In genomic region chr7:52147240-52147639, GRCh38 we compare ENCODE assay signal across 24 cellular contexts.
"Had no signal": no experiment of that assay in that cellular context is flagged by ENCODE, and none has a peak within 500 bp of the region (broad histone marks: within the 10 kb centered on the region; RNA-seq: fewer than 3 reads in every experiment).

No MANE protein-coding gene starts in this region.

- H3K36me3 Mint-ChIP-seq: activated naive CD8-positive, alpha-beta T cell; IgD-negative memory B cell; T-cell had no signal

- H3K27me3 Mint-ChIP-seq: activated CD4-positive, alpha-beta memory T cell treated with anti-CD3 and anti-CD28 coated beads, Interleukin-2, amount 10 ng/mL, durations not matched to agents 7 days and 5 days; activated CD4-positive, alpha-beta T cell treated with anti-CD3 and anti-CD28 coated beads for 36 hours; activated naive CD8-positive, alpha-beta T cell; activated T-helper 17 cell treated with anti-CD3 and anti-CD28 coated beads, Interleukin-2, amount 50 U/mL, for 72 hours; IgD-negative memory B cell; T-cell had no signal

- H3K36me3 ChIP-seq: WERI-Rb-1 had no signal

- H3K4me1 Mint-ChIP-seq: activated CD4-positive, alpha-beta memory T cell treated with anti-CD3 and anti-CD28 coated beads, Interleukin-2, amount 10 ng/mL, durations not matched to agents 7 days and 5 days; activated CD4-positive, alpha-beta T cell treated with anti-CD3 and anti-CD28 coated beads for 36 hours; activated T-helper 17 cell treated with anti-CD3 and anti-CD28 coated beads, Interleukin-2, amount 50 U/mL, for 72 hours; IgD-negative memory B cell; T-cell had no signal

- H3K4me3 ChIP-seq: SK-N-MC had no signal

- DNase-seq: activated CD4-positive, alpha-beta memory T cell treated with anti-CD3 and anti-CD28 coated beads, Interleukin-2, amount 10 ng/mL, durations not matched to agents 7 days and 5 days; activated CD4-positive, alpha-beta T cell treated with anti-CD3 and anti-CD28 coated beads for 36 hours; activated CD4-positive, alpha-beta T cell treated with anti-CD3 and anti-CD28 coated beads, Interleukin-2, amount 50 U/mL, for 1 hour; activated gamma-delta T cell; activated naive CD4-positive, alpha-beta T cell treated with anti-CD3 and anti-CD28 coated beads for 36 hours; activated T-cell treated with anti-CD3 and anti-CD28 coated beads for 4 hours; activated T-cell treated with anti-CD3 and anti-CD28 coated beads, Interleukin-2, amount 50 U/mL, for 48 hours; KG1; NCI-H1092 treated with DMSO at 0.1 percent for 48 hours; NCI-H1436; NCI-H1694 treated with DMSO at 0.1 percent for 48 hours; NCI-H2029 treated with DMSO at 0.1 percent for 48 hours; NCI-H345; NCI-H510A; NCI-H526 treated with DMSO at 0.1 percent for 48 hours; NCI-H82; SIG-M5; T-cell; T-helper 2 cell; WERI-Rb-1 had no signal

- H3K27ac ChIP-seq: SK-N-MC, WERI-Rb-1 had no signal

- H3K27ac Mint-ChIP-seq: activated CD4-positive, alpha-beta memory T cell treated with anti-CD3 and anti-CD28 coated beads, Interleukin-2, amount 10 ng/mL, durations not matched to agents 7 days and 5 days; activated CD4-positive, alpha-beta T cell treated with anti-CD3 and anti-CD28 coated beads for 36 hours; activated naive CD4-positive, alpha-beta T cell treated with anti-CD3 and anti-CD28 coated beads for 36 hours; activated naive CD8-positive, alpha-beta T cell; activated T-helper 17 cell treated with anti-CD3 and anti-CD28 coated beads, Interleukin-2, amount 50 U/mL, for 72 hours; IgD-negative memory B cell; T-cell had no signal

- ATAC-seq: activated CD4-positive, alpha-beta T cell treated with anti-CD3 and anti-CD28 coated beads for 36 hours; activated T-helper 17 cell treated with anti-CD3 and anti-CD28 coated beads, Interleukin-2, amount 50 U/mL, for 72 hours; T-cell had no signal

- H3K4me3 Mint-ChIP-seq: activated CD4-positive, alpha-beta memory T cell treated with anti-CD3 and anti-CD28 coated beads, Interleukin-2, amount 10 ng/mL, durations not matched to agents 7 days and 5 days; activated CD4-positive, alpha-beta T cell treated with anti-CD3 and anti-CD28 coated beads for 36 hours; activated naive CD4-positive, alpha-beta T cell treated with anti-CD3 and anti-CD28 coated beads for 36 hours; activated naive CD8-positive, alpha-beta T cell; activated T-helper 17 cell treated with anti-CD3 and anti-CD28 coated beads, Interleukin-2, amount 50 U/mL, for 72 hours; IgD-negative memory B cell; T-cell had no signal
